In the genomic region with DNA sequence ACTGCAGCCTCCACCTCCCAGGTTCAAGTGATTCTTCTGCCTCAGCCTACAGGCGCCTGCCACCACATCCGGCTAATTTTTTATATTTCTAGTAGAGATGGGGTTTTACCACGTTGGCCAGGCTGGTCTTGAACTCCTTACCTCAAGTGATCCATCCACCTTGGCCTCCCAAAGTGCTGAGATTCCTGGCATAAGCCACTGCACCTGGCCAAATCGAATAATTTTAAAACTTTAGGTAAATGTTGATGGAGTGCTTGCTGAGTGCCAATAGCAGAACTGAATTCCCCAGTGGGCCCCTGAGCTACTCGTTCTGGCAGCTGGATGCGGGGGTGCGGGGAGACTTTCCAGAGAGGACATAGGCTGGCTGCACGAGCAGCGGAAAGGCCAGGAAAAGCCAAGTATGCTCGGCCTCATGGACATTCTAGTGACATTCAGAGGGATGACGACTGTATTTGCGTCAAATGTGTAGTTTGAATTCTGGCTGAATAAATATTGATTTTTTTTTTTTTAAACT, we compare ENCODE assay signal across 10 cellular contexts. TPM values are rescaled to one million over a fixed set of nuclear protein-coding genes. Genes with fewer than 3 reads are reported as not detected.
DNase-seq lines count a peak whose midpoint lies in the region; ATAC-seq and TF ChIP-seq lines count a peak whose summit lies in the region.
"Had no signal": no experiment of that assay in that cellular context is flagged by ENCODE, and none has a peak within 500 bp of the region (broad histone marks: within the 10 kb centered on the region; RNA-seq: fewer than 3 reads in every experiment).

No MANE protein-coding gene starts in this region.

- peak overlapping the region; percentile 95 for H3K27ac Mint-ChIP-seq in activated B cell treated with CpG ODN at 0.5 μM for 24 hours

- H3K9me3 Mint-ChIP-seq in activated B cell treated with CpG ODN at 0.5 μM for 24 hours: no peaks in the 10 kb centered on the region

- peak in 1 of 4 donors; percentile 36 for TF ChIP-seq EP300 in sigmoid colon (IDR thresholded peaks at IDR 0.05)

- intact Hi-C loops in activated B cell treated with CpG ODN at 0.5 μM for 24 hours (cut with micrococcal nuclease) (loop anchor here (5.0 kb wide), 1 partner anchor 36 kb away; the partner anchor contains the start of gene EDF1), heart right ventricle (cut with DNase I) (loop anchor here in 3 of 10 donors (2.0 to 5.0 kb wide), 3 partner anchors 16 to 51 kb away; partner anchors contain the start of genes FBXW5 (in 2 of the 3), MAMDC4 (in 1 of the 3) and TRAF2 (in 1 of the 3)), sigmoid colon (cut with DNase I) (no loop called here), head of caudate nucleus (cut with DNase I) (no loop called here)

- WGBS in heart right ventricle, 2 donors: 38 to 45% methylated on average over 12 of the region's 12 CpGs
- WGBS in sigmoid colon, 2 donors: 30 to 60% methylated on average over 12 of the region's 12 CpGs

- H3K9me3 ChIP-seq in heart right ventricle (no peaks in the 10 kb centered on the region), sigmoid colon (no peaks in the 10 kb centered on the region)
- H3K9me3 ChIP-seq: ovary had no signal

- no peak for TF ChIP-seq POLR2A in sigmoid colon (IDR thresholded peaks at IDR 0.05)

- peaks cover 19 to 53% (median 35%) of the 10 kb centered on the region in 9 donors for H3K4me1 ChIP-seq in heart right ventricle
- H3K4me1 ChIP-seq in sigmoid colon: peaks cover 0 to 25% (median 22%) of the 10 kb centered on the region in 4 donors

- no peaks in the 10 kb centered on the region for H3K27me3 Mint-ChIP-seq in activated B cell treated with CpG ODN at 0.5 μM for 24 hours

- H3K36me3 Mint-ChIP-seq in activated B cell treated with CpG ODN at 0.5 μM for 24 hours (ENCODE audit: low read depth): peaks cover 72% of the 10 kb centered on the region

- H3K4me3 Mint-ChIP-seq in activated B cell treated with CpG ODN at 0.5 μM for 24 hours: no peak overlapping the region

- H3K27ac ChIP-seq in heart right ventricle (peak overlapping the region; percentile 50 to 90 (median 84)), sigmoid colon (peak overlapping the region; percentile 71 to 85 (median 74))
- H3K27ac ChIP-seq: ovary had no signal

- CTCF ChIA-PET in activated B cell treated with CpG ODN at 0.5 μM for 24 hours (lab: Charles Lee): interaction anchor here (1.0 to 1.9 kb wide), 2 partner anchors 41 to 60 kb away, joined by 3 to 6 read pairs; partner anchors contain the start of genes C8G and FBXW5

- H3K4me1 Mint-ChIP-seq in activated B cell treated with CpG ODN at 0.5 μM for 24 hours: peaks cover 65% of the 10 kb centered on the region

- no peaks in the 10 kb centered on the region for H3K27me3 ChIP-seq in heart right ventricle
- H3K27me3 ChIP-seq in sigmoid colon: no peaks in the 10 kb centered on the region
- H3K27me3 ChIP-seq: ovary had no signal

- TF ChIP-seq CTCF in activated B cell treated with CpG ODN at 0.5 μM for 24 hours (IDR thresholded peaks at IDR 0.05) (no peak), heart right ventricle (IDR thresholded peaks at IDR 0.05) (no peak), sigmoid colon (IDR thresholded peaks at IDR 0.05) (no peak)

- H3K4me3 ChIP-seq in heart right ventricle: no peak overlapping the region
- H3K4me3 ChIP-seq in sigmoid colon: no peak overlapping the region
- H3K4me3 ChIP-seq: ovary had no signal

- H3K36me3 ChIP-seq in heart right ventricle (peaks cover 0 to 80% (median 19%) of the 10 kb centered on the region in 9 donors), sigmoid colon (peaks cover 9 to 37% (median 21%) of the 10 kb centered on the region in 4 donors)
- H3K36me3 ChIP-seq: ovary had no signal

- POLR2A ChIA-PET in activated B cell treated with CpG ODN at 0.5 μM for 24 hours (lab: Charles Lee): interaction anchor here (0.9 to 8.2 kb wide), 13 partner anchors 11 to 320 kb away, joined by 3 to 95 read pairs (median 9); partner anchors contain the start of genes AJM1, EDF1, FBXW5 and SSNA1

- no peak for ATAC-seq in activated B cell treated with CpG ODN at 0.5 μM for 24 hours (ENCODE audit: low read depth)
- peak; percentile 40 to 84 (median 55) for ATAC-seq in heart right ventricle
- no peak for ATAC-seq in GM18502 (IDR thresholded peaks at IDR 0.05; ENCODE audit: poor library complexity, unreplicated experiment)
- no peak for ATAC-seq in HG03565 (IDR thresholded peaks at IDR 0.05; ENCODE audit: unreplicated experiment)

- DNase-seq in DMS53 (lab: John Stamatoyannopoulos, UW): peak; percentile 99
- no peak for DNase-seq in activated B cell treated with CpG ODN at 0.5 μM for 24 hours
- DNase-seq in heart right ventricle: peak; percentile 56 to 70
- DNase-seq in sigmoid colon: no peak
- no peak for DNase-seq in head of caudate nucleus
- no peak for DNase-seq in inferior parietal cortex (ENCODE audit: extremely low spot score)
- DNase-seq: foreskin melanocyte, ovary had no signal

RNA-seq across cellular contexts. Expression of gene TRAF2, which starts 16.8 kb away (rescaled TPM):
- 49.7 and 58.2 TPM in 2 replicates for total RNA-seq in activated B cell treated with CpG ODN at 0.5 μM for 24 hours
- 10 to 100 TPM in 5 of 10 donors, 1 to 10 TPM in 5; 5.4 to 14.8 (median 9.7) TPM for total RNA-seq in heart right ventricle
- polyA plus RNA-seq in heart right ventricle: 10 to 100 TPM; 10.1 to 17.0 TPM
- 1 to 10 TPM; 1.8 to 5.5 (median 3.9) TPM for total RNA-seq in sigmoid colon
- polyA plus RNA-seq in sigmoid colon: 10 to 100 TPM; 13.2 to 21.9 (median 13.9) TPM

RNA-seq across cellular contexts. Expression of gene EDF1, which starts 37.0 kb away (rescaled TPM):
- total RNA-seq in activated B cell treated with CpG ODN at 0.5 μM for 24 hours (282 and 298 TPM in 2 replicates), heart right ventricle (100 to 1,000 TPM; 289 to 375 (median 329) TPM), sigmoid colon (100 to 1,000 TPM; 261 to 303 (median 281) TPM)
- polyA plus RNA-seq in heart right ventricle (1,000 to 10,000 TPM in 1 of 2 donors, 100 to 1,000 TPM in 1; 624 to 1,058 TPM), sigmoid colon (100 to 1,000 TPM; 541 to 755 (median 730) TPM)

RNA-seq across cellular contexts. Expression of gene FBXW5, which starts 41.4 kb away (rescaled TPM):
- total RNA-seq in activated B cell treated with CpG ODN at 0.5 μM for 24 hours: 81.5 and 82.1 TPM in 2 replicates
- total RNA-seq in heart right ventricle: 100 to 1,000 TPM; 118 to 169 (median 138) TPM
- 100 to 1,000 TPM; 177 to 215 TPM for polyA plus RNA-seq in heart right ventricle
- 100 to 1,000 TPM; 153 to 202 (median 171) TPM for total RNA-seq in sigmoid colon
- polyA plus RNA-seq in sigmoid colon: 100 to 1,000 TPM; 147 to 182 (median 165) TPM

RNA-seq across cellular contexts. Expression of gene C8G, which starts 41.9 kb away (rescaled TPM):
- total RNA-seq in activated B cell treated with CpG ODN at 0.5 μM for 24 hours (0.69 and 3.4 TPM in 2 replicates), heart right ventricle (10 to 100 TPM in 1 of 10 donors, 1 to 10 TPM in 9; 1.2 to 10.0 (median 2.4) TPM), sigmoid colon (not detected)
- polyA plus RNA-seq in heart right ventricle (1 to 10 TPM; 2.0 to 2.1 TPM), sigmoid colon (10 to 100 TPM in 1 of 3 donors, 1 to 10 TPM in 2; 4.2 to 11.1 (median 5.4) TPM)

RNA-seq across cellular contexts. Expression of gene LCN12, which starts 49.0 kb away (rescaled TPM):
- 2.4 TPM in 2 replicates for total RNA-seq in activated B cell treated with CpG ODN at 0.5 μM for 24 hours
- 10 to 100 TPM in 4 of 10 donors, 1 to 10 TPM in 6; 4.1 to 17.9 (median 6.8) TPM for total RNA-seq in heart right ventricle
- polyA plus RNA-seq in heart right ventricle: 1 to 10 TPM in 1 of 2 donors, under 1 TPM in 1; 0.74 to 8.3 TPM
- 1 to 10 TPM in 1 of 4 donors, not detected in 3; 1.2 TPM for total RNA-seq in sigmoid colon
- 1 to 10 TPM in 1 of 3 donors, not detected in 2; 3.0 TPM for polyA plus RNA-seq in sigmoid colon

Comparison
In these comparisons a context has a peak if more than half of its experiments do, and no peak if none do; other contexts are left out.
1. DNase-seq: peak in DMS53 (single experiment) and heart right ventricle (2 of 2); none in activated B cell treated with CpG ODN at 0.5 μM for 24 hours (single experiment), sigmoid colon (single experiment), head of caudate nucleus (0 of 42) and inferior parietal cortex (single experiment).
2. ATAC-seq: peak in heart right ventricle (8 of 8); none in activated B cell treated with CpG ODN at 0.5 μM for 24 hours (single experiment), GM18502 (single experiment) and HG03565 (single experiment).